ENCODE assay signal across 1 cellular context in the genomic region with DNA sequence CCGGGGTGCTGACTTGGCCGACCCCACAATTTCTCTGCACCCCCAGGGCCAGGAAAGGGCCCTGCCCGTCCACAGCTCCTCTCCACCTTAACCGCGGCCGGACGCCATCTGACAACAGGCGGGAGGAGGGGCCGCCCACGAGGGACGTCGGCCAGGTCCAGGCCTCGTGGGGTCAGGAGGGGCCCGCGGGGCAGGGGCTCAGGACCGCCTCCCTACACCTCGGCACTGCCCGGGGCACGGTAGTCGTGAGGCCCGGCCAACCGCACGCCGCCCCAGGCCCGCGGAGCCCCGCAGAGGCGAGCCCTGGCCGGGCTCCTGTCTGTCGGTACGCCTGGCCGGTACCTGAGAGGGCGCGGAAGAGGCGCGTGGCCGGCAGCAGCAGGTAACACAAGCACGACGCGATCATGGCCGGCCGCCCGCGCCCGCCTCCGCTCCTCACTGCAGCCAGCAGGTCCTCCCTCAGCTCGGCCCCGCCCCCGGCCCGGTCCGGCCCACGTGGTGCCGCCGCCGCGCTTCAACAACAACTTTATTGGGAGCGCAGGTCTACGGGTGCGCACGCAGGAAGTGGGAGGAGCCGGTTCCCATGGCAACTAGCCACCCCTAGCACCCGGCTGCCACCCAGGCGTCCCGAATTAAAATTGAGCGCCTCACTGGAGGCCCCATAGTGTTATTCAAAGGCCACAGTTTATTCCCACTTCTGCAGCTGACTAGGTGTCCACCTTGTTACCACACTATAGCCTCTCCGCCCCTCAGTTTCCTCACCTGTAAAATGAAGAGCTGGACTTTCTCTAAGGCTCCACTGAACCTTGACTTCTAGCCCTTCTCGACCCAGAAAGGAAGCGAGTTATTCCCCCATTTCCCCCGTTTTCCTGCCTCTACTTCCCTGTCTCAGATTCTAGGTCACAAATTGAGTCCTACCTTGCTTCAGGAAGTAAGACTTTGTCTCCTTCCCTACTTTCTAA.
TF ChIP-seq lines count a peak whose summit lies in the region.

A gene with protein sequence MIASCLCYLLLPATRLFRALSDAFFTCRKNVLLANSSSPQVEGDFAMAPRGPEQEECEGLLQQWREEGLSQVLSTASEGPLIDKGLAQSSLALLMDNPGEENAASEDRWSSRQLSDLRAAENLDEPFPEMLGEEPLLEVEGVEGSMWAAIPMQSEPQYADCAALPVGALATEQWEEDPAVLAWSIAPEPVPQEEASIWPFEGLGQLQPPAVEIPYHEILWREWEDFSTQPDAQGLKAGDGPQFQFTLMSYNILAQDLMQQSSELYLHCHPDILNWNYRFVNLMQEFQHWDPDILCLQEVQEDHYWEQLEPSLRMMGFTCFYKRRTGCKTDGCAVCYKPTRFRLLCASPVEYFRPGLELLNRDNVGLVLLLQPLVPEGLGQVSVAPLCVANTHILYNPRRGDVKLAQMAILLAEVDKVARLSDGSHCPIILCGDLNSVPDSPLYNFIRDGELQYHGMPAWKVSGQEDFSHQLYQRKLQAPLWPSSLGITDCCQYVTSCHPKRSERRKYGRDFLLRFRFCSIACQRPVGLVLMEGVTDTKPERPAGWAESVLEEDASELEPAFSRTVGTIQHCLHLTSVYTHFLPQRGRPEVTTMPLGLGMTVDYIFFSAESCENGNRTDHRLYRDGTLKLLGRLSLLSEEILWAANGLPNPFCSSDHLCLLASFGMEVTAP (minus strand): TSS at position 461 of the 962 bp plus-strand sequence. CDS start 55 bp downstream, at position 406.

TF ChIP-seq in A549, 52 proteins besides CTCF, POLR2A, EP300 and RAD21 (continued from another document):
- TF ChIP-seq RFX5 (IDR thresholded peaks at IDR 0.05), result 0 out of 2 replicates have a peak, but pooled peaks have one; percentile 45
